ENCODE assay signal across 12 cellular contexts in genomic region chr1:212568978-212569537, GRCh38. TPM values are rescaled to one million over a fixed set of nuclear protein-coding genes. Genes with fewer than 3 reads are reported as not detected.
DNase-seq lines count a peak whose midpoint lies in the region; ATAC-seq, FAIRE-seq and TF ChIP-seq lines count a peak whose summit lies in the region.
"Had no signal": no experiment of that assay in that cellular context is flagged by ENCODE, and none has a peak within 500 bp of the region (broad histone marks: within the 10 kb centered on the region; RNA-seq: fewer than 3 reads in every experiment).

No MANE protein-coding gene starts in this region.

- no peak overlapping the region for H3K4me3 Mint-ChIP-seq in activated T-cell treated with anti-CD3 and anti-CD28 coated beads, Interleukin-2, amount 50 U/mL, for 72 hours
- H3K4me3 Mint-ChIP-seq in mesothelial cell of epicardium = no peak overlapping the region

- H3K9me3 Mint-ChIP-seq in activated T-cell treated with anti-CD3 and anti-CD28 coated beads, Interleukin-2, amount 50 U/mL, for 72 hours = no peaks in the 10 kb centered on the region
- no peaks in the 10 kb centered on the region for H3K9me3 Mint-ChIP-seq in mesothelial cell of epicardium

- H3K4me1 Mint-ChIP-seq in activated T-cell treated with anti-CD3 and anti-CD28 coated beads, Interleukin-2, amount 50 U/mL, for 72 hours (ENCODE audit: low read depth) = peaks cover 46% of the 10 kb centered on the region
- H3K4me1 Mint-ChIP-seq in mesothelial cell of epicardium = peaks cover 22% of the 10 kb centered on the region

- DNase-seq in activated T-cell treated with anti-CD3 and anti-CD28 coated beads, Interleukin-2, amount 50 U/mL, for 72 hours = no peak
- DNase-seq in activated T-cell treated with anti-CD3 and anti-CD28 coated beads for 4 hours (no peak), mesothelial cell of epicardium (ENCODE audit: low spot score in 2 of 2, unreplicated experiment in 2 of 2) (no peak)
- DNase-seq: DMS53, GF-D8, KBM-7 had no signal

- peak; percentile 7 for FAIRE-seq in TTC549 (lab: Jason Lieb, UNC)
- FAIRE-seq: HepG2, HTR-8/SVneo had no signal

- H3K36me3 Mint-ChIP-seq in activated T-cell treated with anti-CD3 and anti-CD28 coated beads, Interleukin-2, amount 50 U/mL, for 72 hours (ENCODE audit: insufficient read depth in 2 of 2) = no peaks in the 10 kb centered on the region
- H3K36me3 Mint-ChIP-seq in mesothelial cell of epicardium = no peaks in the 10 kb centered on the region

- H3K27ac Mint-ChIP-seq in activated T-cell treated with anti-CD3 and anti-CD28 coated beads, Interleukin-2, amount 50 U/mL, for 72 hours = peak overlapping the region; percentile 86
- H3K27ac Mint-ChIP-seq in mesothelial cell of epicardium = peak overlapping the region; percentile 14

- peaks cover 19% of the 10 kb centered on the region for H3K27me3 Mint-ChIP-seq in activated T-cell treated with anti-CD3 and anti-CD28 coated beads, Interleukin-2, amount 50 U/mL, for 72 hours (ENCODE audit: low read depth)
- no peaks in the 10 kb centered on the region for H3K27me3 Mint-ChIP-seq in mesothelial cell of epicardium (ENCODE audit: low read depth)

- no peak for TF ChIP-seq CTCF in mesothelial cell of epicardium (IDR thresholded peaks at IDR 0.05; ENCODE audit: unreplicated experiment)

- ATAC-seq in activated T-cell treated with anti-CD3 and anti-CD28 coated beads, Interleukin-2, amount 50 U/mL, for 72 hours (replicated peaks in 1 of 2) = no peak
- ATAC-seq in HG03196 (IDR thresholded peaks at IDR 0.05; ENCODE audit: unreplicated experiment) (no peak), GM18867 (IDR thresholded peaks at IDR 0.05; ENCODE audit: unreplicated experiment) (no peak), GM21390 (IDR thresholded peaks at IDR 0.05; ENCODE audit: unreplicated experiment) (no peak)
- ATAC-seq: HepG2 had no signal

RNA-seq across cellular contexts. Expression of gene ATF3, which starts 39.5 kb away (rescaled TPM):
- 100 to 1,000 TPM in 1 of 2 donors, 10 to 100 TPM in 1; 96.3 to 107 TPM for total RNA-seq in activated T-cell treated with anti-CD3 and anti-CD28 coated beads, Interleukin-2, amount 50 U/mL, for 72 hours
- 134 to 147 TPM (median 146 TPM) in 3 replicates for total RNA-seq in mesothelial cell of epicardium
